19 cellular contexts compared by ENCODE assay signal in genomic region chr6:161222706-161223234, GRCh38.
"Had no signal": no experiment of that assay in that cellular context is flagged by ENCODE, and none has a peak within 500 bp of the region (broad histone marks: within the 10 kb centered on the region; RNA-seq: fewer than 3 reads in every experiment).

No MANE protein-coding gene starts in this region.

- H3K4me3 ChIP-seq: dorsolateral prefrontal cortex, heart left ventricle, mucosa of descending colon, ovary had no signal

- H3K27me3 Mint-ChIP-seq: naive thymus-derived CD8-positive, alpha-beta T cell; type B pancreatic cell had no signal

- DNase-seq: cortex of kidney; effector CD8-positive, alpha-beta T cell; heart left ventricle; hippocampal formation; left colon; mucosa of descending colon; naive thymus-derived CD8-positive, alpha-beta T cell; nucleus accumbens; ovary; right cardiac atrium; small intestine; stimulated activated CD4-positive, alpha-beta T cell treated with anti-CD3 and anti-CD28 coated beads, Interleukin-2, amount 100 ng/mL, for 48 hours; stimulated activated naive CD4-positive, alpha-beta T cell treated with Interleukin-2 at 50 U/mL for 16 hours had no signal

- H3K27ac ChIP-seq: heart left ventricle, ovary had no signal

- H3K27ac Mint-ChIP-seq: type B pancreatic cell had no signal

- ATAC-seq: heart left ventricle; left colon; naive thymus-derived CD8-positive, alpha-beta T cell; right cardiac atrium had no signal

- H3K27me3 ChIP-seq: dorsolateral prefrontal cortex, heart left ventricle, ovary had no signal

- H3K9me3 Mint-ChIP-seq: type B pancreatic cell had no signal

- H3K4me3 Mint-ChIP-seq: naive thymus-derived CD8-positive, alpha-beta T cell; neural crest cell; type B pancreatic cell had no signal

- H3K36me3 ChIP-seq: heart left ventricle, ovary had no signal

- H3K9me3 ChIP-seq: heart left ventricle, mucosa of descending colon, ovary had no signal

- FAIRE-seq: endometrium, frontal cortex, small intestine, urothelium cell line had no signal
